In genomic region chr1:204494281-204495077, GRCh38 we compare ENCODE assay signal across 1 cellular context.
A peak's percentile ranks its signal among the peaks of the same experiment; 100 is the strongest.
TF ChIP-seq lines count a peak whose summit lies in the region.

Gene PIK3C2B (minus strand): TSS chr1:204494805. CDS start chr1:204469802, 25,003 bp downstream.

TF ChIP-seq in WTC11, 78 proteins besides CTCF, POLR2A, EP300 and RAD21 (continued from another document):
- peak; percentile 71; the same call in 1 of the 2 replicates for TF ChIP-seq ARID4B (CRISPR knock-in tag; IDR thresholded peaks at IDR 0.05; ENCODE audit: borderline replicate concordance)
- TF ChIP-seq FOXJ3 (CRISPR knock-in tag; IDR thresholded peaks at IDR 0.05; ENCODE audit: borderline replicate concordance) = no peak
- peak; percentile 96; the same call in 1 of the 2 replicates for TF ChIP-seq KAT7 (CRISPR knock-in tag; IDR thresholded peaks at IDR 0.05; ENCODE audit: borderline replicate concordance)
- TF ChIP-seq RORB (CRISPR knock-in tag; IDR thresholded peaks at IDR 0.05) = 0 out of 2 replicates have a peak, but pooled peaks have one; percentile 15
- TF ChIP-seq GABPB1 (CRISPR knock-in tag; IDR thresholded peaks at IDR 0.05) = peak; percentile 35; the same call in 1 of the 2 replicates
- TF ChIP-seq FOXP1 (CRISPR knock-in tag; IDR thresholded peaks at IDR 0.05; ENCODE audit: borderline replicate concordance) = peak; percentile 77
- TF ChIP-seq OVOL2 (CRISPR knock-in tag; IDR thresholded peaks at IDR 0.05; ENCODE audit: borderline replicate concordance) = no peak
- peak; percentile 81 for TF ChIP-seq MAX (CRISPR knock-in tag; IDR thresholded peaks at IDR 0.05)
- no peak for TF ChIP-seq CDX4 (CRISPR knock-in tag; IDR thresholded peaks at IDR 0.05; ENCODE audit: borderline replicate concordance)
- TF ChIP-seq E2F1 (CRISPR knock-in tag; IDR thresholded peaks at IDR 0.05) = peak; percentile 26; the same call in 1 of the 2 replicates
- TF ChIP-seq HMGXB4 (CRISPR knock-in tag; IDR thresholded peaks at IDR 0.05) = peak; percentile 96
- TF ChIP-seq NFYB (CRISPR knock-in tag; conservative IDR thresholded peaks at IDR 0.05; ENCODE audit: low read depth) = no peak
- 0 out of 2 replicates have a peak, but pooled peaks have one; percentile 72 for TF ChIP-seq ETV6 (CRISPR knock-in tag; IDR thresholded peaks at IDR 0.05)
